27 cellular contexts compared by ENCODE assay signal in the genomic region with DNA sequence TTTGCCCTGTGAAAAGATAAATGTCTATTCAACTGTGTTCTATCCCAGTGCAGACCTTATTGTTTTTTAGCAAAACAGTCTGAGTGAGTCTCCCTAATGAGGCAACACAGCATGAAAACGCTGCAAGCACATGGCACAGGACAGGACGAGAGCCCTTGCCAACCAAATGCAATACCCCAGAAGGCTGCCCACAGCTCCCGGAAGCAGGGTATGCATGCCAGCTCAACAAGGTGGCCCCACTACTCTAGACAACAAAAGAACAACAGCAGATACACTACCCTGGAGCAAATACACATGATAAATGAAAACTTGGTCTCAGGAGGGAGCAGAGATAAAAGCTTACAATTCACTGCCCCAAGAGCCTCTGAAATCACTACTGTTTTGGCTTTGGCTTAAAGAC.
"Had no signal": no experiment of that assay in that cellular context is flagged by ENCODE, and none has a peak within 500 bp of the region (broad histone marks: within the 10 kb centered on the region; RNA-seq: fewer than 3 reads in every experiment).

No MANE protein-coding gene starts in this region.

- ATAC-seq: activated T-cell treated with anti-CD3 and anti-CD28 coated beads, Interleukin-2, amount 50 U/mL, for 72 hours; esophagus mucosa; left lung; lower lobe of right lung; natural killer cell treated with Interleukin-12 subunit alpha and Interleukin-12 subunit beta and Interleukin-15 and Interleukin-18, amount 100 ng/mL, for 72 hours; right lobe of liver had no signal

- H3K4me3 ChIP-seq: adrenal gland, cardiac muscle cell, left lung, lower lobe of right lung, right lobe of liver, transverse colon had no signal

- H3K36me3 ChIP-seq: adrenal gland, cardiac muscle cell, left lung, lower lobe of right lung, neutrophil, right lobe of liver, transverse colon had no signal

- H3K27ac Mint-ChIP-seq: activated naive CD8-positive, alpha-beta T cell; activated T-cell treated with anti-CD3 and anti-CD28 coated beads, Interleukin-2, amount 50 U/mL, for 72 hours; dendritic cell treated with granulocyte-macrophage colony-stimulating factor and Interleukin-4, amounts not matched to agents 40 ng/mL and 50 ng/mL, for 4 days; endodermal cell; natural killer cell treated with Interleukin-12 subunit alpha and Interleukin-12 subunit beta and Interleukin-15 and Interleukin-18, amount 100 ng/mL, for 72 hours; T-helper 2 cell treated with Interferon-gamma antibody and Interleukin-4, amounts not matched to agents 5 μg/mL and 100 μg/mL, for 36 hours had no signal

- H3K27me3 Mint-ChIP-seq: activated naive CD8-positive, alpha-beta T cell; dendritic cell treated with granulocyte-macrophage colony-stimulating factor and Interleukin-4, amounts not matched to agents 40 ng/mL and 50 ng/mL, for 4 days; natural killer cell treated with Interleukin-12 subunit alpha and Interleukin-12 subunit beta and Interleukin-15 and Interleukin-18, amount 100 ng/mL, for 72 hours had no signal

- FAIRE-seq: islet of Langerhans had no signal

- H3K9me3 Mint-ChIP-seq: dendritic cell treated with granulocyte-macrophage colony-stimulating factor and Interleukin-4, amounts not matched to agents 40 ng/mL and 50 ng/mL, for 4 days; endodermal cell had no signal

- H3K4me3 Mint-ChIP-seq: activated naive CD8-positive, alpha-beta T cell; activated T-cell treated with anti-CD3 and anti-CD28 coated beads, Interleukin-2, amount 50 U/mL, for 72 hours; brain; dendritic cell treated with granulocyte-macrophage colony-stimulating factor and Interleukin-4, amounts not matched to agents 40 ng/mL and 50 ng/mL, for 4 days; endodermal cell; natural killer cell treated with Interleukin-12 subunit alpha and Interleukin-12 subunit beta and Interleukin-15 and Interleukin-18, amount 100 ng/mL, for 72 hours; T-helper 2 cell treated with Interferon-gamma antibody and Interleukin-4, amounts not matched to agents 5 μg/mL and 100 μg/mL, for 36 hours had no signal

- H3K27ac ChIP-seq: adrenal gland, cardiac muscle cell, left lung, lower lobe of right lung, neutrophil, right lobe of liver, transverse colon had no signal

- H3K27me3 ChIP-seq: adrenal gland, cardiac muscle cell, neutrophil, right lobe of liver, transverse colon had no signal

- H3K9me3 ChIP-seq: adrenal gland, left lung, lower lobe of right lung, neutrophil, right lobe of liver, transverse colon had no signal

- H3K4me1 ChIP-seq: left lung, lower lobe of right lung, right lobe of liver, transverse colon had no signal

- H3K36me3 Mint-ChIP-seq: activated naive CD8-positive, alpha-beta T cell; brain; natural killer cell treated with Interleukin-12 subunit alpha and Interleukin-12 subunit beta and Interleukin-15 and Interleukin-18, amount 100 ng/mL, for 72 hours had no signal

- DNase-seq: activated CD4-positive, alpha-beta T cell treated with anti-CD3 and anti-CD28 coated beads for 4 hours; activated CD4-positive, alpha-beta T cell treated with anti-CD3 and anti-CD28 coated beads, Interleukin-2, amount 50 U/mL, for 4 hours; activated CD4-positive, CD25-positive, alpha-beta regulatory T cell; activated effector memory CD4-positive, alpha-beta T cell treated with Interleukin-2 at 50 U/mL for 16 hours; activated naive CD4-positive, alpha-beta T cell treated with Interleukin-2 at 50 U/mL for 16 hours; activated T-cell treated with anti-CD3 and anti-CD28 coated beads for 4 hours; activated T-cell treated with anti-CD3 and anti-CD28 coated beads, Interleukin-2, amount 50 U/mL, for 72 hours; adrenal gland; aorta; endodermal cell; foreskin fibroblast; left lung; lower lobe of right lung; mesenchymal stem cell; right lobe of liver; stimulated activated CD4-positive, alpha-beta T cell treated with anti-CD3 and anti-CD28 coated beads, Interleukin-2, amount 100 ng/mL, for 48 hours; stimulated activated naive CD4-positive, alpha-beta T cell treated with Interleukin-2 at 50 U/mL for 16 hours; transverse colon had no signal
